In genomic region chr13:110114351-110114750, GRCh38 we compare ENCODE assay signal across 14 cellular contexts.
"Had no signal": no experiment of that assay in that cellular context is flagged by ENCODE, and none has a peak within 500 bp of the region (broad histone marks: within the 10 kb centered on the region; RNA-seq: fewer than 3 reads in every experiment).

No MANE protein-coding gene starts in this region.

- H3K9me3 ChIP-seq: mucosa of descending colon, right lobe of liver, spleen, tibial nerve had no signal

- H3K27ac Mint-ChIP-seq: activated CD4-positive, alpha-beta memory T cell treated with anti-CD3 and anti-CD28 coated beads, Interleukin-2, amount 10 ng/mL, durations not matched to agents 7 days and 5 days; activated naive CD8-positive, alpha-beta T cell treated with anti-CD3 and anti-CD28 coated beads, Interleukin-2, amount 50 U/mL, for 24 hours; natural killer cell treated with Interleukin-12 subunit alpha and Interleukin-12 subunit beta and Interleukin-15 and Interleukin-18, amount 100 ng/mL, for 72 hours; stimulated activated naive B cell treated with anti-CD40 and anti-IgM and Interleukin-4, amounts not matched to agents 10 μg/mL and 1 μg/mL and 100 μg/mL, for 72 hours; T-helper 2 cell treated with Interferon-gamma antibody and Interleukin-4, amounts not matched to agents 5 μg/mL and 100 μg/mL, for 36 hours had no signal

- H3K4me3 ChIP-seq: cardiac muscle cell, mucosa of descending colon, right lobe of liver, spleen, tibial nerve had no signal

- H3K27ac ChIP-seq: cardiac muscle cell, right lobe of liver, spleen, tibial nerve had no signal

- H3K4me3 Mint-ChIP-seq: activated CD4-positive, alpha-beta memory T cell treated with anti-CD3 and anti-CD28 coated beads, Interleukin-2, amount 10 ng/mL, durations not matched to agents 7 days and 5 days; activated naive CD8-positive, alpha-beta T cell treated with anti-CD3 and anti-CD28 coated beads, Interleukin-2, amount 50 U/mL, for 24 hours; natural killer cell treated with Interleukin-12 subunit alpha and Interleukin-12 subunit beta and Interleukin-15 and Interleukin-18, amount 100 ng/mL, for 72 hours; stimulated activated naive B cell treated with anti-CD40 and anti-IgM and Interleukin-4, amounts not matched to agents 10 μg/mL and 1 μg/mL and 100 μg/mL, for 72 hours; T-helper 2 cell treated with Interferon-gamma antibody and Interleukin-4, amounts not matched to agents 5 μg/mL and 100 μg/mL, for 36 hours had no signal

- H3K36me3 Mint-ChIP-seq: natural killer cell treated with Interleukin-12 subunit alpha and Interleukin-12 subunit beta and Interleukin-15 and Interleukin-18, amount 100 ng/mL, for 72 hours; stimulated activated naive B cell treated with anti-CD40 and anti-IgM and Interleukin-4, amounts not matched to agents 10 μg/mL and 1 μg/mL and 100 μg/mL, for 72 hours had no signal

- FAIRE-seq: colon had no signal

- H3K36me3 ChIP-seq: cardiac muscle cell, right lobe of liver, spleen, tibial nerve had no signal

- H3K4me1 Mint-ChIP-seq: activated CD4-positive, alpha-beta memory T cell treated with anti-CD3 and anti-CD28 coated beads, Interleukin-2, amount 10 ng/mL, durations not matched to agents 7 days and 5 days had no signal

- H3K4me1 ChIP-seq: right lobe of liver, spleen had no signal

- ATAC-seq: activated naive CD8-positive, alpha-beta T cell treated with anti-CD3 and anti-CD28 coated beads, Interleukin-2, amount 50 U/mL, for 24 hours; mucosa of descending colon; right lobe of liver; stimulated activated naive B cell treated with anti-CD40 and anti-IgM and Interleukin-4, amounts not matched to agents 10 μg/mL and 1 μg/mL and 100 μg/mL, for 72 hours had no signal

- H3K9me3 Mint-ChIP-seq: activated CD4-positive, alpha-beta memory T cell treated with anti-CD3 and anti-CD28 coated beads, Interleukin-2, amount 10 ng/mL, durations not matched to agents 7 days and 5 days; activated naive CD8-positive, alpha-beta T cell treated with anti-CD3 and anti-CD28 coated beads, Interleukin-2, amount 50 U/mL, for 24 hours; natural killer cell treated with Interleukin-12 subunit alpha and Interleukin-12 subunit beta and Interleukin-15 and Interleukin-18, amount 100 ng/mL, for 72 hours; stimulated activated naive B cell treated with anti-CD40 and anti-IgM and Interleukin-4, amounts not matched to agents 10 μg/mL and 1 μg/mL and 100 μg/mL, for 72 hours; T-helper 2 cell treated with Interferon-gamma antibody and Interleukin-4, amounts not matched to agents 5 μg/mL and 100 μg/mL, for 36 hours had no signal

- DNase-seq: activated CD4-positive, alpha-beta memory T cell treated with anti-CD3 and anti-CD28 coated beads, Interleukin-2, amount 10 ng/mL, durations not matched to agents 7 days and 5 days; activated naive CD4-positive, alpha-beta T cell treated with Interleukin-2 at 50 U/mL for 16 hours; activated naive CD8-positive, alpha-beta T cell treated with anti-CD3 and anti-CD28 coated beads, Interleukin-2, amount 50 U/mL, for 24 hours; mucosa of descending colon; nucleus accumbens; right lobe of liver; spleen; stimulated activated CD4-positive, alpha-beta T cell treated with anti-CD3 and anti-CD28 coated beads, Interleukin-2, amount 100 ng/mL, for 24 hours; stimulated activated naive B cell treated with anti-CD40 and anti-IgM and Interleukin-4, amounts not matched to agents 10 μg/mL and 1 μg/mL and 100 μg/mL, for 72 hours had no signal
